ENCODE assay signal across 19 cellular contexts in the genomic region with DNA sequence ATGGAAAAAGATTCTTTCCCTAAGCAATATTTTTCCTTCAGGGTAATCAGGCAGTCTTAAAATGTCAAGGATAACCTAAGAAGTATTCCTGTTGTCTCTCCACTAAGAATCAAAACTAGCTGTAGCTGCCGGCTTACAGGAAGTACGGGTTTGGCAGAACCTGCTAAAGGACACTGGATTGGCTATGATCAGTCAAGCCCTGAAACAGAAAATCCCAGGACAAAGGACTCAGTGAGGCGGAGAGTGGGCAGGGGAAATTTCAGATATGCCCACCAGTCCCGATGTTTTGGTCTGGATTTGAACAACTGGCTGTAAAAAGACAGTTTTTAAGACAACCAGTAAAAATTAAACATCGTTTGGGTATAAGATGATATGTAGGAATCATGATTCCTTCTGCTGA.
DNase-seq lines count a peak whose midpoint lies in the region; ATAC-seq and TF ChIP-seq lines count a peak whose summit lies in the region.
"Had no signal": no experiment of that assay in that cellular context is flagged by ENCODE, and none has a peak within 500 bp of the region (broad histone marks: within the 10 kb centered on the region; RNA-seq: fewer than 3 reads in every experiment).

No MANE protein-coding gene starts in this region.

- H3K27me3 ChIP-seq in heart left ventricle (no peaks in the 10 kb centered on the region), muscle layer of duodenum (ENCODE audit: low read depth, low read length) (no peaks in the 10 kb centered on the region), thyroid gland (no peaks in the 10 kb centered on the region), foreskin keratinocyte (no peaks in the 10 kb centered on the region)
- H3K27me3 ChIP-seq: cardiac muscle cell, dorsolateral prefrontal cortex had no signal

- H3K4me1 Mint-ChIP-seq in endothelial cell (ENCODE audit: unreplicated experiment), result peaks cover 24% of the 10 kb centered on the region
- peaks cover 13 to 53% of the 10 kb centered on the region in 2 donors for H3K4me1 Mint-ChIP-seq in stimulated activated naive B cell treated with anti-CD40 and anti-IgM and Interleukin-4, amounts not matched to agents 10 μg/mL and 1 μg/mL and 100 μg/mL, for 72 hours

- H3K4me3 Mint-ChIP-seq in endothelial cell (ENCODE audit: unreplicated experiment), result no peak overlapping the region
- H3K4me3 Mint-ChIP-seq in stimulated activated naive B cell treated with anti-CD40 and anti-IgM and Interleukin-4, amounts not matched to agents 10 μg/mL and 1 μg/mL and 100 μg/mL, for 72 hours, result no peak overlapping the region
- H3K4me3 Mint-ChIP-seq: IgD-negative memory B cell had no signal

- H3K4me3 ChIP-seq in heart left ventricle, result no peak overlapping the region
- no peak overlapping the region for H3K4me3 ChIP-seq in muscle layer of duodenum (ENCODE audit: low read depth in 1 of 2, low read length in 2 of 2)
- no peak overlapping the region for H3K4me3 ChIP-seq in thyroid gland (replicated peaks in 1 of 3)
- H3K4me3 ChIP-seq: cardiac muscle cell, lung had no signal

- H3K36me3 ChIP-seq in heart left ventricle, result no peaks in the 10 kb centered on the region
- H3K36me3 ChIP-seq in muscle layer of duodenum (ENCODE audit: control insufficient read depth in 1 of 2, insufficient read depth in 2 of 2, low read length in 2 of 2), result no peaks in the 10 kb centered on the region
- no peaks in the 10 kb centered on the region for H3K36me3 ChIP-seq in thyroid gland
- H3K36me3 ChIP-seq: cardiac muscle cell had no signal

- peaks cover 0 to 68% (median 40%) of the 10 kb centered on the region in 12 donors for H3K4me1 ChIP-seq in heart left ventricle
- H3K4me1 ChIP-seq in muscle layer of duodenum (ENCODE audit: control insufficient read depth in 1 of 2, insufficient read depth in 2 of 2, low read length in 2 of 2), result peaks cover 4 to 45% of the 10 kb centered on the region in 2 donors
- peaks cover 41 to 53% of the 10 kb centered on the region in 2 donors for H3K4me1 ChIP-seq in thyroid gland
- H3K4me1 ChIP-seq in foreskin keratinocyte, result no peaks in the 10 kb centered on the region

- TF ChIP-seq CTCF in heart left ventricle (IDR thresholded peaks at IDR 0.05), result no peak
- TF ChIP-seq CTCF in endothelial cell (IDR thresholded peaks at IDR 0.05; ENCODE audit: unreplicated experiment), result no peak
- no peak for TF ChIP-seq CTCF in thyroid gland (IDR thresholded peaks at IDR 0.05)
- TF ChIP-seq CTCF in foreskin keratinocyte (conservative IDR thresholded peaks at IDR 0.05), result no peak

- 59 to 71% (median 67%) methylated on average over 5 of the region's 5 CpGs for WGBS in heart left ventricle, 4 donors
- 61 to 71% methylated on average over 5 of the region's 5 CpGs for WGBS in thyroid gland, 2 donors

- peak overlapping the region; percentile 20 for H3K27ac Mint-ChIP-seq in endothelial cell (ENCODE audit: unreplicated experiment)
- H3K27ac Mint-ChIP-seq in stimulated activated naive B cell treated with anti-CD40 and anti-IgM and Interleukin-4, amounts not matched to agents 10 μg/mL and 1 μg/mL and 100 μg/mL, for 72 hours, result no peak overlapping the region

- peaks cover 5% of the 10 kb centered on the region for H3K27me3 Mint-ChIP-seq in endothelial cell (ENCODE audit: unreplicated experiment)
- H3K27me3 Mint-ChIP-seq in stimulated activated naive B cell treated with anti-CD40 and anti-IgM and Interleukin-4, amounts not matched to agents 10 μg/mL and 1 μg/mL and 100 μg/mL, for 72 hours, result peaks cover 19 to 54% of the 10 kb centered on the region in 2 donors

- H3K36me3 Mint-ChIP-seq in endothelial cell (ENCODE audit: low read depth, unreplicated experiment), result no peaks in the 10 kb centered on the region
- H3K36me3 Mint-ChIP-seq in stimulated activated naive B cell treated with anti-CD40 and anti-IgM and Interleukin-4, amounts not matched to agents 10 μg/mL and 1 μg/mL and 100 μg/mL, for 72 hours, result peaks cover 5 to 21% of the 10 kb centered on the region in 2 donors

- H3K9me3 Mint-ChIP-seq in endothelial cell (ENCODE audit: unreplicated experiment), result no peaks in the 10 kb centered on the region
- H3K9me3 Mint-ChIP-seq in stimulated activated naive B cell treated with anti-CD40 and anti-IgM and Interleukin-4, amounts not matched to agents 10 μg/mL and 1 μg/mL and 100 μg/mL, for 72 hours, result no peaks in the 10 kb centered on the region
- H3K9me3 Mint-ChIP-seq: IgD-negative memory B cell had no signal

- TF ChIP-seq POLR2A in heart left ventricle (IDR thresholded peaks at IDR 0.05) (no peak), thyroid gland (IDR thresholded peaks at IDR 0.05) (no peak)

- ATAC-seq in heart left ventricle (no peak), Right ventricle myocardium inferior (no peak), foreskin keratinocyte (no peak)
- ATAC-seq in stimulated activated naive B cell treated with anti-CD40 and anti-IgM and Interleukin-4, amounts not matched to agents 10 μg/mL and 1 μg/mL and 100 μg/mL, for 72 hours (replicated peaks), result no peak
- ATAC-seq: naive thymus-derived CD4-positive, alpha-beta T cell; SK-N-SH treated with all-trans-retinoic acid at 6 μM for 48 hours had no signal

- intact Hi-C loops in heart left ventricle (cut with DNase I), result no loop called here
- intact Hi-C loops in Right ventricle myocardium inferior (cut with DNase I), result loop anchor here (5.0 kb wide), 1 partner anchor 67 kb away; no protein-coding TSS in a partner anchor
- intact Hi-C loops in thyroid gland (cut with DNase I), result no loop called here

- H3K27ac ChIP-seq in heart left ventricle, result peak overlapping the region in 8 of 12 donors; percentile 31 to 74 (median 58)
- H3K27ac ChIP-seq in muscle layer of duodenum (ENCODE audit: low read length), result peak overlapping the region; percentile 3
- peak overlapping the region; percentile 69 to 84 (median 73) for H3K27ac ChIP-seq in thyroid gland
- H3K27ac ChIP-seq in foreskin keratinocyte, result no peak overlapping the region
- H3K27ac ChIP-seq: cardiac muscle cell had no signal

- DNase-seq in heart left ventricle (peak in 1 of 5 donors; percentile 19), Right ventricle myocardium inferior (ENCODE audit: missing footprints) (no peak), endothelial cell (ENCODE audit: low spot score) (no peak), thyroid gland (peak in 1 of 2 donors; percentile 41), foreskin keratinocyte (no peak), D341Med (ENCODE audit: low spot score) (no peak)
- DNase-seq in stimulated activated naive B cell treated with anti-CD40 and anti-IgM and Interleukin-4, amounts not matched to agents 10 μg/mL and 1 μg/mL and 100 μg/mL, for 72 hours, result no peak
- DNase-seq: activated CD4-positive, alpha-beta T cell treated with anti-CD3 and anti-CD28 coated beads for 48 hours; DND-41; erythroblast; naive thymus-derived CD4-positive, alpha-beta T cell; NCI-H1694 treated with DMSO at 0.1 percent for 48 hours; T1000 had no signal

- H3K9me3 ChIP-seq in heart left ventricle (no peaks in the 10 kb centered on the region), muscle layer of duodenum (ENCODE audit: control insufficient read depth in 1 of 2, low read length in 2 of 2) (no peaks in the 10 kb centered on the region), thyroid gland (no peaks in the 10 kb centered on the region)
